Comparison of ENCODE assay signal across 34 cellular contexts in the genomic region with DNA sequence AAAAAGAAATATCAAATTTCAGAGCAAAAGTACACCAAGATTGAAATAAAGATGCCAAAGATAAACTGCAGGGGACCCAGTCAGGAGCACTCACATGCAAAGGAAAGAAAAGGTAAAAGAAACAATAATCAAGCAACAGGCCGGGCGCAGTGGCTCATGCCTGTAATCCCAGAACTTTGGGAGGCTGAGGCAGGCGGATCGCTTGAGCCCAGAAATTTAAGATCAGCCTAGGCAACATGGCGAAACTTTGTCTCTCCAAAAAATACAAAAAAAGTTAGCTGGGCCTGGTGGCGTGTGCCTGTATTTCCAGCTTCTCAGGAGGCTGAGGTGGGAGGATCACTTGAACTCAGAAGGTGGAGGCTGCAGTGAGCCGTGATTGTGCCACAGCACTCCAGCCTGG.
"Had no signal": no experiment of that assay in that cellular context is flagged by ENCODE, and none has a peak within 500 bp of the region (broad histone marks: within the 10 kb centered on the region; RNA-seq: fewer than 3 reads in every experiment).

No MANE protein-coding gene starts in this region.

- H3K9me3 Mint-ChIP-seq: activated B cell treated with CpG ODN at 0.5 μM for 24 hours; activated CD4-positive, alpha-beta memory T cell treated with anti-CD3 and anti-CD28 coated beads for 36 hours; activated CD4-positive, alpha-beta T cell treated with anti-CD3 and anti-CD28 coated beads, Interleukin-2, amount 10 ng/mL, durations not matched to agents 24 days and 14 days; activated CD8-positive, alpha-beta T cell treated with anti-CD3 and anti-CD28 coated beads for 36 hours; activated naive CD4-positive, alpha-beta T cell treated with anti-CD3 and anti-CD28 coated beads, Interleukin-2, amount 10 ng/mL, durations not matched to agents 7 days and 5 days; activated naive CD4-positive, alpha-beta T cell treated with anti-CD3 and anti-CD28 coated beads, Interleukin-2, amount 50 U/mL, for 24 hours; activated naive CD8-positive, alpha-beta T cell treated with anti-CD3 and anti-CD28 coated beads, Interleukin-2, amount 10 ng/mL, durations not matched to agents 7 days and 5 days; activated naive CD8-positive, alpha-beta T cell treated with anti-CD3 and anti-CD28 coated beads, Interleukin-2, amount 50 U/mL, for 24 hours; activated T-cell treated with anti-CD3 and anti-CD28 coated beads, Interleukin-2, amount 50 U/mL, for 4 hours; activated T-cell treated with anti-CD3 and anti-CD28 coated beads, Interleukin-2, amount 50 U/mL, for 72 hours; activated T-helper 1 cell treated with anti-CD3 and anti-CD28 coated beads, Interleukin-12 subunit alpha, Interleukin-12 subunit beta, Interleukin-2, Interleukin-4 antibody, amounts not matched to agents 30 ng/mL and 10 ng/mL and 1 ng/mL, durations not matched to agents 14 hours and 24 hours and 36 hours; activated T-helper 17 cell treated with anti-CD3 and anti-CD28 coated beads, Interleukin-2, amount 50 U/mL, for 72 hours; T-cell; T-helper 2 cell treated with Interferon-gamma antibody and Interleukin-4, amounts not matched to agents 5 μg/mL and 100 μg/mL, for 36 hours had no signal

- H3K4me3 ChIP-seq: ascending aorta, cardiac muscle cell had no signal

- H3K4me3 Mint-ChIP-seq: activated B cell treated with CpG ODN at 0.5 μM for 24 hours; activated CD4-positive, alpha-beta memory T cell treated with anti-CD3 and anti-CD28 coated beads for 36 hours; activated CD4-positive, alpha-beta T cell treated with anti-CD3 and anti-CD28 coated beads, Interleukin-2, amount 10 ng/mL, durations not matched to agents 24 days and 14 days; activated CD8-positive, alpha-beta memory T cell treated with anti-CD3 and anti-CD28 coated beads, Interleukin-2, amount 10 ng/mL, durations not matched to agents 7 days and 5 days; activated CD8-positive, alpha-beta T cell treated with anti-CD3 and anti-CD28 coated beads for 36 hours; activated naive CD4-positive, alpha-beta T cell treated with anti-CD3 and anti-CD28 coated beads, Interleukin-2, amount 10 ng/mL, durations not matched to agents 7 days and 5 days; activated naive CD4-positive, alpha-beta T cell treated with anti-CD3 and anti-CD28 coated beads, Interleukin-2, amount 50 U/mL, for 24 hours; activated naive CD8-positive, alpha-beta T cell; activated naive CD8-positive, alpha-beta T cell treated with anti-CD3 and anti-CD28 coated beads, Interleukin-2, amount 10 ng/mL, durations not matched to agents 7 days and 5 days; activated naive CD8-positive, alpha-beta T cell treated with anti-CD3 and anti-CD28 coated beads, Interleukin-2, amount 50 U/mL, for 24 hours; activated T-cell treated with anti-CD3 and anti-CD28 coated beads, Interleukin-2, amount 50 U/mL, for 4 hours; activated T-cell treated with anti-CD3 and anti-CD28 coated beads, Interleukin-2, amount 50 U/mL, for 72 hours; activated T-helper 1 cell treated with anti-CD3 and anti-CD28 coated beads, Interleukin-12 subunit alpha, Interleukin-12 subunit beta, Interleukin-2, Interleukin-4 antibody, amounts not matched to agents 30 ng/mL and 10 ng/mL and 1 ng/mL, durations not matched to agents 14 hours and 24 hours and 36 hours; activated T-helper 17 cell treated with anti-CD3 and anti-CD28 coated beads, Interleukin-2, amount 50 U/mL, for 72 hours; brain; T-cell; T-helper 2 cell treated with Interferon-gamma antibody and Interleukin-4, amounts not matched to agents 5 μg/mL and 100 μg/mL, for 36 hours had no signal

- H3K27ac Mint-ChIP-seq: activated B cell treated with CpG ODN at 0.5 μM for 24 hours; activated CD4-positive, alpha-beta memory T cell treated with anti-CD3 and anti-CD28 coated beads for 36 hours; activated CD4-positive, alpha-beta T cell treated with anti-CD3 and anti-CD28 coated beads, Interleukin-2, amount 10 ng/mL, durations not matched to agents 24 days and 14 days; activated CD8-positive, alpha-beta memory T cell treated with anti-CD3 and anti-CD28 coated beads, Interleukin-2, amount 10 ng/mL, durations not matched to agents 7 days and 5 days; activated CD8-positive, alpha-beta T cell treated with anti-CD3 and anti-CD28 coated beads for 36 hours; activated naive CD4-positive, alpha-beta T cell treated with anti-CD3 and anti-CD28 coated beads, Interleukin-2, amount 10 ng/mL, durations not matched to agents 7 days and 5 days; activated naive CD4-positive, alpha-beta T cell treated with anti-CD3 and anti-CD28 coated beads, Interleukin-2, amount 50 U/mL, for 24 hours; activated naive CD8-positive, alpha-beta T cell; activated naive CD8-positive, alpha-beta T cell treated with anti-CD3 and anti-CD28 coated beads, Interleukin-2, amount 10 ng/mL, durations not matched to agents 7 days and 5 days; activated naive CD8-positive, alpha-beta T cell treated with anti-CD3 and anti-CD28 coated beads, Interleukin-2, amount 50 U/mL, for 24 hours; activated T-cell treated with anti-CD3 and anti-CD28 coated beads, Interleukin-2, amount 50 U/mL, for 72 hours; activated T-helper 1 cell treated with anti-CD3 and anti-CD28 coated beads, Interleukin-12 subunit alpha, Interleukin-12 subunit beta, Interleukin-2, Interleukin-4 antibody, amounts not matched to agents 30 ng/mL and 10 ng/mL and 1 ng/mL, durations not matched to agents 14 hours and 24 hours and 36 hours; activated T-helper 17 cell treated with anti-CD3 and anti-CD28 coated beads, Interleukin-2, amount 50 U/mL, for 72 hours; brain; T-cell had no signal

- H3K4me1 Mint-ChIP-seq: activated B cell treated with CpG ODN at 0.5 μM for 24 hours; activated naive CD8-positive, alpha-beta T cell treated with anti-CD3 and anti-CD28 coated beads, Interleukin-2, amount 50 U/mL, for 24 hours; activated T-helper 17 cell treated with anti-CD3 and anti-CD28 coated beads, Interleukin-2, amount 50 U/mL, for 72 hours; brain had no signal

- H3K27ac ChIP-seq: ascending aorta, cardiac muscle cell, VCaP had no signal

- H3K36me3 ChIP-seq: ascending aorta, cardiac muscle cell had no signal

- H3K36me3 Mint-ChIP-seq: activated CD4-positive, alpha-beta memory T cell treated with anti-CD3 and anti-CD28 coated beads for 36 hours; activated CD8-positive, alpha-beta memory T cell treated with anti-CD3 and anti-CD28 coated beads, Interleukin-2, amount 10 ng/mL, durations not matched to agents 7 days and 5 days had no signal

- DNase-seq: activated B cell treated with CpG ODN at 0.5 μM for 24 hours; activated CD4-positive, alpha-beta memory T cell treated with anti-CD3 and anti-CD28 coated beads for 36 hours; activated CD4-positive, alpha-beta T cell treated with anti-CD3 and anti-CD28 coated beads for 4 hours; activated CD4-positive, alpha-beta T cell treated with anti-CD3 and anti-CD28 coated beads, Interleukin-2, amount 10 ng/mL, durations not matched to agents 24 days and 14 days; activated CD4-positive, alpha-beta T cell treated with anti-CD3 and anti-CD28 coated beads, Interleukin-2, amount 50 U/mL, for 1 hour; activated CD4-positive, alpha-beta T cell treated with anti-CD3 and anti-CD28 coated beads, Interleukin-2, amount 50 U/mL, for 4 hours; activated CD4-positive, CD25-positive, alpha-beta regulatory T cell treated with anti-CD3 and anti-CD28 coated beads, Interleukin-2, amount 50 U/mL, for 72 hours; activated CD8-positive, alpha-beta T cell treated with anti-CD3 and anti-CD28 coated beads for 36 hours; activated effector memory CD4-positive, alpha-beta T cell treated with anti-CD3 and anti-CD28 coated beads, Interleukin-2, amount 50 U/mL, for 16 hours; activated gamma-delta T cell treated with Interleukin-2 at 50 U/mL for 16 hours; activated naive CD4-positive, alpha-beta T cell treated with anti-CD3 and anti-CD28 coated beads, Interleukin-2, amount 10 ng/mL, durations not matched to agents 7 days and 5 days; activated naive CD4-positive, alpha-beta T cell treated with Interleukin-2 at 50 U/mL for 16 hours; activated naive CD8-positive, alpha-beta T cell treated with anti-CD3 and anti-CD28 coated beads, Interleukin-2, amount 10 ng/mL, durations not matched to agents 7 days and 5 days; activated naive CD8-positive, alpha-beta T cell treated with anti-CD3 and anti-CD28 coated beads, Interleukin-2, amount 50 U/mL, for 24 hours; activated T-cell treated with anti-CD3 and anti-CD28 coated beads for 4 hours; activated T-cell treated with anti-CD3 and anti-CD28 coated beads, Interleukin-2, amount 50 U/mL, for 1 hour; activated T-cell treated with anti-CD3 and anti-CD28 coated beads, Interleukin-2, amount 50 U/mL, for 4 hours; activated T-cell treated with anti-CD3 and anti-CD28 coated beads, Interleukin-2, amount 50 U/mL, for 72 hours; amygdala; anterior cingulate cortex; central memory CD4-positive, alpha-beta T cell; T-cell; T-helper 2 cell; T-helper 9 cell had no signal

- H3K9me3 ChIP-seq: ascending aorta had no signal

- H3K27me3 ChIP-seq: ascending aorta, cardiac muscle cell had no signal

- H3K4me1 ChIP-seq: ascending aorta had no signal

- H3K27me3 Mint-ChIP-seq: activated B cell treated with CpG ODN at 0.5 μM for 24 hours; activated CD4-positive, alpha-beta memory T cell treated with anti-CD3 and anti-CD28 coated beads for 36 hours; activated CD4-positive, alpha-beta T cell treated with anti-CD3 and anti-CD28 coated beads, Interleukin-2, amount 10 ng/mL, durations not matched to agents 24 days and 14 days; activated CD8-positive, alpha-beta memory T cell treated with anti-CD3 and anti-CD28 coated beads, Interleukin-2, amount 10 ng/mL, durations not matched to agents 7 days and 5 days; activated CD8-positive, alpha-beta T cell treated with anti-CD3 and anti-CD28 coated beads for 36 hours; activated naive CD4-positive, alpha-beta T cell treated with anti-CD3 and anti-CD28 coated beads, Interleukin-2, amount 10 ng/mL, durations not matched to agents 7 days and 5 days; activated naive CD4-positive, alpha-beta T cell treated with anti-CD3 and anti-CD28 coated beads, Interleukin-2, amount 50 U/mL, for 24 hours; activated naive CD8-positive, alpha-beta T cell; activated naive CD8-positive, alpha-beta T cell treated with anti-CD3 and anti-CD28 coated beads, Interleukin-2, amount 10 ng/mL, durations not matched to agents 7 days and 5 days; activated naive CD8-positive, alpha-beta T cell treated with anti-CD3 and anti-CD28 coated beads, Interleukin-2, amount 50 U/mL, for 24 hours; activated T-helper 17 cell treated with anti-CD3 and anti-CD28 coated beads, Interleukin-2, amount 50 U/mL, for 72 hours; T-cell had no signal

- ATAC-seq: activated CD8-positive, alpha-beta memory T cell treated with anti-CD3 and anti-CD28 coated beads, Interleukin-2, amount 10 ng/mL, durations not matched to agents 7 days and 5 days; activated CD8-positive, alpha-beta T cell treated with anti-CD3 and anti-CD28 coated beads for 36 hours; activated naive CD8-positive, alpha-beta T cell treated with anti-CD3 and anti-CD28 coated beads, Interleukin-2, amount 50 U/mL, for 24 hours; activated T-cell treated with anti-CD3 and anti-CD28 coated beads, Interleukin-2, amount 50 U/mL, for 4 hours; activated T-cell treated with anti-CD3 and anti-CD28 coated beads, Interleukin-2, amount 50 U/mL, for 72 hours; activated T-helper 17 cell treated with anti-CD3 and anti-CD28 coated beads, Interleukin-2, amount 50 U/mL, for 72 hours; T-cell had no signal
